11 cellular contexts compared by ENCODE assay signal in genomic region chr10:70459061-70459770, GRCh38. TPM values are rescaled to one million over a fixed set of nuclear protein-coding genes. Genes with fewer than 3 reads are reported as not detected.
DNase-seq lines count a peak whose midpoint lies in the region; ATAC-seq, FAIRE-seq and TF ChIP-seq lines count a peak whose summit lies in the region.
"Had no signal": no experiment of that assay in that cellular context is flagged by ENCODE, and none has a peak within 500 bp of the region (broad histone marks: within the 10 kb centered on the region; RNA-seq: fewer than 3 reads in every experiment).

No MANE protein-coding gene starts in this region.

- H3K9ac ChIP-seq in HUES6 (ENCODE audit: low read length) (peak overlapping the region; percentile 94), K562 (ENCODE audit: insufficient read depth in 1 of 2, low read depth in 2 of 2, low read length in 2 of 2) (no peak overlapping the region)

- H3K4me1 ChIP-seq in HUES6 (ENCODE audit: control insufficient read depth, insufficient read depth, low read length) = peaks cover 37% of the 10 kb centered on the region
- H3K4me1 ChIP-seq in K562 (replicated peaks in 1 of 2; ENCODE audit: control insufficient read depth in 2 of 2, insufficient read depth in 2 of 2, low read length in 2 of 2) = peaks cover 5 to 15% of the 10 kb centered on the region in 2 experiments; a peak in 3 of 5 replicates
- peaks cover 16 to 35% of the 10 kb centered on the region in 2 donors for H3K4me1 ChIP-seq in thoracic aorta (ENCODE audit: control insufficient read depth in 1 of 2, low read depth in 2 of 2)

- BruUV-seq in K562 (replicated peaks; lab: Mats Ljungman, UMichigan) = no TSS peak

- H3K4me2 ChIP-seq in K562 (ENCODE audit: insufficient read depth, low read length) = no peak overlapping the region

- H3K9me1 ChIP-seq in K562 (ENCODE audit: control insufficient read depth, insufficient read depth, low read length) = no peaks in the 10 kb centered on the region

- no peak for ATAC-seq in K562
- ATAC-seq in thoracic aorta (ENCODE audit: insufficient number of reproducible peaks, low FRiP score, low read depth) = no peak
- ATAC-seq in HG02763 (IDR thresholded peaks at IDR 0.05; ENCODE audit: unreplicated experiment) = no peak

- POLR2A ChIA-PET in K562 (lab: Yijun Ruan, JAX) = interaction anchor here (1.0 kb wide), 1 partner anchor 16 kb away, joined by 5 read pairs; no protein-coding TSS in a partner anchor

- no peak for TF ChIP-seq EP300 in K562 (IDR thresholded peaks at IDR 0.05; ENCODE audit: low read length)

- CTCF ChIA-PET in K562 (lab: Yijun Ruan, JAX; ENCODE audit: low intra/inter-chr PET ratio) = no interaction called here

- under 1% methylated on average over 19 of the region's 19 CpGs for WGBS in K562 (ENCODE audit: insufficient coverage, low coverage, missing lambda C conversion rate)

- H3K9me3 ChIP-seq in HUES6 (ENCODE audit: control insufficient read depth, insufficient read depth, low read depth, low read length) (no peaks in the 10 kb centered on the region), K562 (replicated peaks; ENCODE audit: control insufficient read depth, insufficient read depth, low read depth, low read length) (no peaks in the 10 kb centered on the region), thoracic aorta (no peaks in the 10 kb centered on the region)

- H4K20me1 ChIP-seq in K562 (replicated peaks; ENCODE audit: control insufficient read depth, insufficient read depth, low read length) = peaks cover 17% of the 10 kb centered on the region; the same call in 1 of the 2 replicates

- no peak for TF ChIP-seq RAD21 in K562 (CRISPR knock-in tag; conservative IDR thresholded peaks at IDR 0.05 in 1 of 2, IDR thresholded peaks at IDR 0.05 in 1 of 2)

- in situ Hi-C loops in K562 (cut with MboI) = no loop called here

- H3K79me2 ChIP-seq in K562 (ENCODE audit: control insufficient read depth, insufficient read depth, low read length) = no peaks in the 10 kb centered on the region

- peak in 1 of 4 experiments; percentile 29 for DNase-seq in K562 (ENCODE audit: extremely low read depth in 1 of 4, low spot score in 3 of 4)
- peak; percentile 64 for DNase-seq in islet precursor cell
- DNase-seq in thoracic aorta (ENCODE audit: low spot score) = no peak
- DNase-seq in NCI-H187 (lab: John Stamatoyannopoulos, UW) = no peak
- DNase-seq in COLO668 (lab: John Stamatoyannopoulos, UW; ENCODE audit: unreplicated experiment) = no peak
- DNase-seq in A172 (ENCODE audit: low spot score) = no peak
- DNase-seq: activated CD4-positive, CD25-positive, alpha-beta regulatory T cell treated with anti-CD3 and anti-CD28 coated beads, Interleukin-2, amount 50 U/mL, for 72 hours; effector memory CD4-positive, alpha-beta T cell had no signal

- no peak overlapping the region for H2AFZ ChIP-seq in K562 (ENCODE audit: low read depth, low read length)

- H3K27me3 ChIP-seq in HUES6 (ENCODE audit: control insufficient read depth, insufficient read depth, low read length) (peaks cover 39% of the 10 kb centered on the region), K562 (ENCODE audit: control insufficient read depth in 2 of 2, insufficient read depth in 2 of 2, low read length in 2 of 2) (peaks cover 48 to 75% of the 10 kb centered on the region in 2 experiments), thoracic aorta (replicated peaks; ENCODE audit: insufficient read depth) (no peaks in the 10 kb centered on the region)

- TF ChIP-seq CTCF in K562 (IDR thresholded peaks at IDR 0.05 in 2 of 3, conservative IDR thresholded peaks at IDR 0.05 in 1 of 3; ENCODE audit: insufficient read depth in 2 of 3, low read depth in 1 of 3, low read length in 3 of 3) (no peak), thoracic aorta (IDR thresholded peaks at IDR 0.05) (no peak)

- H3K27ac ChIP-seq in HUES6 (ENCODE audit: low read depth, low read length) (peak overlapping the region; percentile 4; the same call in 1 of the 2 replicates), K562 (ENCODE audit: extremely low read depth, low read depth, low read length) (no peak overlapping the region), thoracic aorta (peak overlapping the region; percentile 38 to 80)

- peak overlapping the region; percentile 74 for H3K4me3 ChIP-seq in HUES6 (ENCODE audit: low read depth, low read length)
- no peak overlapping the region for H3K4me3 ChIP-seq in K562
- peak overlapping the region; percentile 70 for H3K4me3 ChIP-seq in thoracic aorta

- peak; percentile 35 for FAIRE-seq in K562 (lab: Jason Lieb, UNC)

- intact Hi-C loops in K562 (cut with micrococcal nuclease) = loop anchor here (5.0 kb wide), 1 partner anchor 77 kb away; the partner anchor contains the start of gene LRRC20

- H3K36me3 ChIP-seq in HUES6 (ENCODE audit: control insufficient read depth, insufficient read depth, low read length) = no peaks in the 10 kb centered on the region
- no peaks in the 10 kb centered on the region for H3K36me3 ChIP-seq in K562 (ENCODE audit: control insufficient read depth, insufficient read depth, low read length)
- H3K36me3 ChIP-seq in thoracic aorta = no peaks in the 10 kb centered on the region

- no peak for TF ChIP-seq POLR2A in K562 (conservative IDR thresholded peaks at IDR 0.05)

TF ChIP-seq in K562, 482 proteins besides CTCF, POLR2A, EP300 and RAD21 (continues in another document):
- TF ChIP-seq ESRRA (IDR thresholded peaks at IDR 0.05; ENCODE audit: borderline replicate concordance, low read depth) = peak; percentile 68

RNA-seq across cellular contexts. Expression of gene NODAL, which starts 17.7 kb away (rescaled TPM):
- not detected in 2 replicates for total RNA-seq in K562 (2011; cell fraction: chromatin; rRNA removed; ENCODE audit: low replicate concordance)
- total RNA-seq in K562 (2011; cell fraction: nucleolus; rRNA removed) = not detected in 2 replicates
- not detected in 2 replicates for total RNA-seq in K562 (2011; cell fraction: nucleoplasm; rRNA removed)
- total RNA-seq in K562 (2014; rRNA removed) = not detected in 2 replicates
- total RNA-seq in K562 (2014; rRNA removed; fragmentation: Illumina TruSeq; extraction: Trizol) = not detected in 2 replicates
- not detected in 2 replicates for total RNA-seq in K562 (2015; rRNA removed; fragmentation: Illumina TruSeq; extraction: Trizol)
- not detected in 2 replicates for total RNA-seq in K562 (2021)
- polyA plus RNA-seq in K562 (2011; rRNA removed) = not detected in 2 replicates
- not detected in 2 replicates for polyA plus RNA-seq in K562 (2011; cell fraction: cytosol; rRNA removed)
- not detected in 2 replicates for polyA plus RNA-seq in K562 (2011; cell fraction: nucleus; rRNA removed)
- not detected in 2 replicates for polyA plus RNA-seq in K562 (2012)
- not detected in 2 replicates for polyA plus RNA-seq in K562 (2014; fragmentation: Illumina TruSeq; extraction: Trizol)
- polyA plus RNA-seq in K562 (2014; fragmentation: Nextera tagmentation; extraction: Ambion mirVana) = not detected
- polyA plus RNA-seq in K562 (2014; rRNA removed) = not detected in 2 replicates
- not detected in 2 replicates for polyA minus RNA-seq in K562 (2011; rRNA and poly(A)+ RNA removed)
- not detected in 2 replicates for polyA minus RNA-seq in K562 (2011; cell fraction: cytosol; rRNA and poly(A)+ RNA removed)
- polyA minus RNA-seq in K562 (2011; cell fraction: nucleus; rRNA and poly(A)+ RNA removed) = not detected in 2 replicates
- total RNA-seq in thoracic aorta = under 1 TPM in 1 of 2 donors, not detected in 1; 0.27 TPM
- not detected in 2 replicates for total RNA-seq in A172 (2014; rRNA removed; shearing (Covaris generic))
- total RNA-seq: SK-MEL-5 had no signal

RNA-seq across cellular contexts. Expression of gene PALD1, which starts 19.4 kb away (rescaled TPM):
- total RNA-seq in K562 (2011; cell fraction: chromatin; rRNA removed; ENCODE audit: low replicate concordance) = 0.14 and 0.72 TPM in 2 replicates
- 0.26 and 0.67 TPM in 2 replicates for total RNA-seq in K562 (2011; cell fraction: nucleolus; rRNA removed)
- total RNA-seq in K562 (2011; cell fraction: nucleoplasm; rRNA removed) = 0.15 and 0.29 TPM in 2 replicates
- total RNA-seq in K562 (2014; rRNA removed) = 0.09 and 0.16 TPM in 2 replicates
- total RNA-seq in K562 (2014; rRNA removed; fragmentation: Illumina TruSeq; extraction: Trizol) = 0.03 and 0.07 TPM in 2 replicates
- total RNA-seq in K562 (2015; rRNA removed; fragmentation: Illumina TruSeq; extraction: Trizol) = 0.04 and 0.07 TPM in 2 replicates
- 0.27 and 0.29 TPM in 2 replicates for total RNA-seq in K562 (2021)
- 0.13 and 0.26 TPM in 2 replicates for polyA plus RNA-seq in K562 (2011; rRNA removed)
- 0.18 and 0.25 TPM in 2 replicates for polyA plus RNA-seq in K562 (2011; cell fraction: cytosol; rRNA removed)
- 0.53 and 0.81 TPM in 2 replicates for polyA plus RNA-seq in K562 (2011; cell fraction: nucleus; rRNA removed)
- 0.08 and 0.11 TPM in 2 replicates for polyA plus RNA-seq in K562 (2012)
- polyA plus RNA-seq in K562 (2014; fragmentation: Illumina TruSeq; extraction: Trizol) = 0.03 and 0.15 TPM in 2 replicates
- not detected for polyA plus RNA-seq in K562 (2014; fragmentation: Nextera tagmentation; extraction: Ambion mirVana)
- 0.13 and 0.15 TPM in 2 replicates for polyA plus RNA-seq in K562 (2014; rRNA removed)
- polyA minus RNA-seq in K562 (2011; rRNA and poly(A)+ RNA removed) = 0.15 and 0.25 TPM in 2 replicates
- polyA minus RNA-seq in K562 (2011; cell fraction: cytosol; rRNA and poly(A)+ RNA removed) = 0.19 TPM in 1 of 2 replicates, not detected in the other
- under 0.01 and 0.44 TPM in 2 replicates for polyA minus RNA-seq in K562 (2011; cell fraction: nucleus; rRNA and poly(A)+ RNA removed)
- total RNA-seq in thoracic aorta = 10 to 100 TPM; 19.5 to 19.7 TPM
- 4.0 and 5.8 TPM in 2 replicates for total RNA-seq in A172 (2014; rRNA removed; shearing (Covaris generic))

RNA-seq across cellular contexts. Expression of gene EIF4EBP2, which starts 55.3 kb away (rescaled TPM):
- 14.7 and 24.0 TPM in 2 replicates for total RNA-seq in K562 (2011; cell fraction: chromatin; rRNA removed; ENCODE audit: low replicate concordance)
- 12.2 and 12.6 TPM in 2 replicates for total RNA-seq in K562 (2011; cell fraction: nucleolus; rRNA removed)
- 24.9 and 39.0 TPM in 2 replicates for total RNA-seq in K562 (2011; cell fraction: nucleoplasm; rRNA removed)
- total RNA-seq in K562 (2014; rRNA removed) (18.3 and 24.5 TPM in 2 replicates), K562 (2014; rRNA removed; fragmentation: Illumina TruSeq; extraction: Trizol) (46.5 and 54.1 TPM in 2 replicates), K562 (2015; rRNA removed; fragmentation: Illumina TruSeq; extraction: Trizol) (38.1 and 39.4 TPM in 2 replicates), K562 (2021) (54.1 and 61.8 TPM in 2 replicates), thoracic aorta (10 to 100 TPM; 52.8 to 60.0 TPM)
- polyA plus RNA-seq in K562 (2011; rRNA removed) (34.9 and 38.3 TPM in 2 replicates), K562 (2014; fragmentation: Illumina TruSeq; extraction: Trizol) (57.4 and 67.5 TPM in 2 replicates), K562 (2014; fragmentation: Nextera tagmentation; extraction: Ambion mirVana) (10 to 100 TPM; 16.1 to 25.5 TPM), K562 (2014; rRNA removed) (27.5 and 31.3 TPM in 2 replicates)
- 16.6 and 34.9 TPM in 2 replicates for polyA plus RNA-seq in K562 (2011; cell fraction: cytosol; rRNA removed)
- 12.7 and 16.0 TPM in 2 replicates for polyA plus RNA-seq in K562 (2011; cell fraction: nucleus; rRNA removed)
- 46.6 and 46.7 TPM in 2 replicates for polyA plus RNA-seq in K562 (2012)
- polyA minus RNA-seq in K562 (2011; rRNA and poly(A)+ RNA removed) = 58.4 and 64.6 TPM in 2 replicates
- 32.8 and 50.2 TPM in 2 replicates for polyA minus RNA-seq in K562 (2011; cell fraction: cytosol; rRNA and poly(A)+ RNA removed)
- 5.9 and 11.8 TPM in 2 replicates for polyA minus RNA-seq in K562 (2011; cell fraction: nucleus; rRNA and poly(A)+ RNA removed)
- 30.2 and 31.6 TPM in 2 replicates for total RNA-seq in A172 (2014; rRNA removed; shearing (Covaris generic))
